ENCODE assay signal across 14 cellular contexts in genomic region chr11:61683961-61684869, GRCh38. TPM values are rescaled to one million over a fixed set of nuclear protein-coding genes. Genes with fewer than 3 reads are reported as not detected.
DNase-seq lines count a peak whose midpoint lies in the region; ATAC-seq, FAIRE-seq and TF ChIP-seq lines count a peak whose summit lies in the region.
"Had no signal": no experiment of that assay in that cellular context is flagged by ENCODE, and none has a peak within 500 bp of the region (broad histone marks: within the 10 kb centered on the region; RNA-seq: fewer than 3 reads in every experiment).

No MANE protein-coding gene starts in this region.

- peaks cover 12% of the 10 kb centered on the region for H3K4me1 Mint-ChIP-seq in activated naive CD8-positive, alpha-beta T cell treated with anti-CD3 and anti-CD28 coated beads, Interleukin-2, amount 10 ng/mL, durations not matched to agents 7 days and 5 days
- H3K4me1 Mint-ChIP-seq in activated naive CD8-positive, alpha-beta T cell treated with anti-CD3 and anti-CD28 coated beads, Interleukin-2, amount 50 U/mL, for 24 hours = peaks cover 7% of the 10 kb centered on the region
- H3K4me1 Mint-ChIP-seq in central memory CD8-positive, alpha-beta T cell = no peaks in the 10 kb centered on the region

- H3K36me3 Mint-ChIP-seq in activated naive CD8-positive, alpha-beta T cell treated with anti-CD3 and anti-CD28 coated beads, Interleukin-2, amount 10 ng/mL, durations not matched to agents 7 days and 5 days = no peaks in the 10 kb centered on the region
- no peaks in the 10 kb centered on the region for H3K36me3 Mint-ChIP-seq in activated naive CD8-positive, alpha-beta T cell treated with anti-CD3 and anti-CD28 coated beads, Interleukin-2, amount 50 U/mL, for 24 hours (ENCODE audit: low read depth)
- no peaks in the 10 kb centered on the region for H3K36me3 Mint-ChIP-seq in central memory CD8-positive, alpha-beta T cell (ENCODE audit: insufficient read depth)
- H3K36me3 Mint-ChIP-seq: activated naive CD4-positive, alpha-beta T cell treated with anti-CD3 and anti-CD28 coated beads, Interleukin-2, amount 50 U/mL, for 24 hours had no signal

- H3K27me3 ChIP-seq in osteoblast (ENCODE audit: insufficient read depth, low read length) = no peaks in the 10 kb centered on the region

- H3K4me1 ChIP-seq in osteoblast (ENCODE audit: insufficient read depth, low read length) = peaks cover 44% of the 10 kb centered on the region

- peak overlapping the region; percentile 49 for H3K4me3 ChIP-seq in SK-N-MC
- H3K4me3 ChIP-seq in osteoblast (ENCODE audit: insufficient read depth, low read length) = peak overlapping the region; percentile 33
- H3K4me3 ChIP-seq: thoracic aorta had no signal

- no peak overlapping the region for H3K4me3 Mint-ChIP-seq in activated naive CD8-positive, alpha-beta T cell treated with anti-CD3 and anti-CD28 coated beads, Interleukin-2, amount 10 ng/mL, durations not matched to agents 7 days and 5 days
- no peak overlapping the region for H3K4me3 Mint-ChIP-seq in activated naive CD8-positive, alpha-beta T cell treated with anti-CD3 and anti-CD28 coated beads, Interleukin-2, amount 50 U/mL, for 24 hours
- H3K4me3 Mint-ChIP-seq in central memory CD8-positive, alpha-beta T cell = no peak overlapping the region
- H3K4me3 Mint-ChIP-seq: activated naive CD4-positive, alpha-beta T cell treated with anti-CD3 and anti-CD28 coated beads, Interleukin-2, amount 50 U/mL, for 24 hours; neural crest cell had no signal

- peaks cover 14% of the 10 kb centered on the region for H3K27me3 Mint-ChIP-seq in activated naive CD8-positive, alpha-beta T cell treated with anti-CD3 and anti-CD28 coated beads, Interleukin-2, amount 10 ng/mL, durations not matched to agents 7 days and 5 days
- peaks cover 6% of the 10 kb centered on the region for H3K27me3 Mint-ChIP-seq in activated naive CD8-positive, alpha-beta T cell treated with anti-CD3 and anti-CD28 coated beads, Interleukin-2, amount 50 U/mL, for 24 hours
- H3K27me3 Mint-ChIP-seq in central memory CD8-positive, alpha-beta T cell = peaks cover 3% of the 10 kb centered on the region

- H3K9me3 Mint-ChIP-seq in activated naive CD8-positive, alpha-beta T cell treated with anti-CD3 and anti-CD28 coated beads, Interleukin-2, amount 10 ng/mL, durations not matched to agents 7 days and 5 days = no peaks in the 10 kb centered on the region
- no peaks in the 10 kb centered on the region for H3K9me3 Mint-ChIP-seq in activated naive CD8-positive, alpha-beta T cell treated with anti-CD3 and anti-CD28 coated beads, Interleukin-2, amount 50 U/mL, for 24 hours
- H3K9me3 Mint-ChIP-seq in central memory CD8-positive, alpha-beta T cell = no peaks in the 10 kb centered on the region
- H3K9me3 Mint-ChIP-seq: activated naive CD4-positive, alpha-beta T cell treated with anti-CD3 and anti-CD28 coated beads, Interleukin-2, amount 50 U/mL, for 24 hours; neural crest cell had no signal

- ATAC-seq in activated naive CD8-positive, alpha-beta T cell treated with anti-CD3 and anti-CD28 coated beads, Interleukin-2, amount 10 ng/mL, durations not matched to agents 7 days and 5 days (ENCODE audit: low read depth) = peak; percentile 20
- no peak for ATAC-seq in activated naive CD8-positive, alpha-beta T cell treated with anti-CD3 and anti-CD28 coated beads, Interleukin-2, amount 50 U/mL, for 24 hours
- ATAC-seq in central memory CD8-positive, alpha-beta T cell (replicated peaks; ENCODE audit: extremely low read depth, poor library complexity, severe bottlenecking) = peak; percentile 47
- no peak for ATAC-seq in GM21576 (IDR thresholded peaks at IDR 0.05; ENCODE audit: unreplicated experiment)
- ATAC-seq in GM18511 (IDR thresholded peaks at IDR 0.05; ENCODE audit: unreplicated experiment) = no peak

- H3K9ac ChIP-seq in SK-N-MC (ENCODE audit: insufficient read length) = no peak overlapping the region

- FAIRE-seq in urothelium cell line (lab: Jason Lieb, UNC) = no peak

- H3K27ac ChIP-seq in SK-N-MC (no peak overlapping the region), osteoblast (ENCODE audit: low read depth, low read length) (no peak overlapping the region)
- H3K27ac ChIP-seq: C4-2B, thoracic aorta had no signal

- peaks cover 59% of the 10 kb centered on the region for H3K79me2 ChIP-seq in osteoblast (ENCODE audit: insufficient read depth, low read length)

- no peak overlapping the region for H2AFZ ChIP-seq in osteoblast (ENCODE audit: low read length)

- POLR2A ChIA-PET in activated naive CD8-positive, alpha-beta T cell treated with anti-CD3 and anti-CD28 coated beads, Interleukin-2, amount 10 ng/mL, durations not matched to agents 7 days and 5 days (lab: Charles Lee) = no interaction called here

- peak overlapping the region; percentile 61 for H3K4me2 ChIP-seq in osteoblast (ENCODE audit: insufficient read depth, low read length)

- TF ChIP-seq CTCF in osteoblast (IDR thresholded peaks at IDR 0.05; ENCODE audit: extremely low read depth, low read depth, low read length) = no peak

- no peaks in the 10 kb centered on the region for H3K36me3 ChIP-seq in SK-N-MC (ENCODE audit: insufficient read depth, low read length)
- no peaks in the 10 kb centered on the region for H3K36me3 ChIP-seq in osteoblast (ENCODE audit: insufficient read depth, low read length)
- H3K36me3 ChIP-seq: thoracic aorta had no signal

- peaks cover 36% of the 10 kb centered on the region for H4K20me1 ChIP-seq in osteoblast (ENCODE audit: insufficient read depth, low read length)

- DNase-seq in activated naive CD8-positive, alpha-beta T cell treated with anti-CD3 and anti-CD28 coated beads, Interleukin-2, amount 10 ng/mL, durations not matched to agents 7 days and 5 days = no peak
- no peak for DNase-seq in activated naive CD8-positive, alpha-beta T cell treated with anti-CD3 and anti-CD28 coated beads, Interleukin-2, amount 50 U/mL, for 24 hours
- DNase-seq in SK-N-MC (ENCODE audit: low read depth, low spot score) (no peak), osteoblast (ENCODE audit: insufficient read length, low spot score, missing footprints) (peak; percentile 62), urothelium cell line (ENCODE audit: low spot score) (no peak)
- peak in 1 of 2 donors; percentile 16 for DNase-seq in central memory CD8-positive, alpha-beta T cell (ENCODE audit: low spot score in 2 of 2)
- DNase-seq: effector CD8-positive, alpha-beta T cell; NCI-H510A had no signal

- H3K27ac Mint-ChIP-seq in activated naive CD8-positive, alpha-beta T cell treated with anti-CD3 and anti-CD28 coated beads, Interleukin-2, amount 10 ng/mL, durations not matched to agents 7 days and 5 days = no peak overlapping the region
- no peak overlapping the region for H3K27ac Mint-ChIP-seq in activated naive CD8-positive, alpha-beta T cell treated with anti-CD3 and anti-CD28 coated beads, Interleukin-2, amount 50 U/mL, for 24 hours
- no peak overlapping the region for H3K27ac Mint-ChIP-seq in central memory CD8-positive, alpha-beta T cell (ENCODE audit: low read depth)
- H3K27ac Mint-ChIP-seq: activated naive CD4-positive, alpha-beta T cell treated with anti-CD3 and anti-CD28 coated beads, Interleukin-2, amount 50 U/mL, for 24 hours had no signal

- H3K9me3 ChIP-seq in SK-N-MC (ENCODE audit: low read depth, low read length) (no peaks in the 10 kb centered on the region), osteoblast (ENCODE audit: low read depth, low read length) (no peaks in the 10 kb centered on the region)
- H3K9me3 ChIP-seq: thoracic aorta had no signal

RNA-seq across cellular contexts. Expression of gene DAGLA, which starts 4.0 kb away (rescaled TPM):
- under 1 TPM; 0.08 to 0.14 TPM for total RNA-seq in activated naive CD8-positive, alpha-beta T cell treated with anti-CD3 and anti-CD28 coated beads, Interleukin-2, amount 10 ng/mL, durations not matched to agents 7 days and 5 days
- 2.9 and 3.6 TPM in 2 replicates for total RNA-seq in osteoblast

Comparison
In these comparisons a context has a peak if more than half of its experiments do, and no peak if none do; other contexts are left out.
1. ATAC-seq: peak in activated naive CD8-positive, alpha-beta T cell treated with anti-CD3 and anti-CD28 coated beads, Interleukin-2, amount 10 ng/mL, durations not matched to agents 7 days and 5 days (single experiment) and central memory CD8-positive, alpha-beta T cell (single experiment); none in activated naive CD8-positive, alpha-beta T cell treated with anti-CD3 and anti-CD28 coated beads, Interleukin-2, amount 50 U/mL, for 24 hours (single experiment), GM21576 (single experiment) and GM18511 (single experiment).